In the genomic region with DNA sequence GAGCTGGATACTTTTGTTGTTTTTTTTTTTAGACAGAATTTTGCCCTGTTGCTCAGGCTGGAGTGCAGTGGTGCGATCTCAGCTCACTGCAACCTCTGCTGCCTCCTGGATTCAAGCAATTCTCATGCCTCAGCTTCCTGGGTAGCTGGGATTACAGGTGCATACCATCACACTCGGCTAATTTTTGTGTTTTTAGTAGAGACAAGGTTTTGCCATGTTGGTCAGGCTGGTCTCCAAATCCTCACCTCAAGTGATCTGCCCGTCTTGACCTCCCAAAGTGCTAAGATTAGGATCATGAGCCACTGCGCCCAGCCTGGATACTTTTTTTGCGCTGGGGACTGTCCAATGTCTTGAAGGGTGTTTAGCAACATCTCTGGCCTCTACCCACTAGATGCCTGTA, we compare ENCODE assay signal across 40 cellular contexts.
"Had no signal": no experiment of that assay in that cellular context is flagged by ENCODE, and none has a peak within 500 bp of the region (broad histone marks: within the 10 kb centered on the region; RNA-seq: fewer than 3 reads in every experiment).

No MANE protein-coding gene starts in this region.

- H3K27me3 Mint-ChIP-seq: activated naive CD8-positive, alpha-beta T cell treated with anti-CD3 and anti-CD28 coated beads, Interleukin-2, amount 50 U/mL, for 24 hours; brain had no signal

- H3K4me1 ChIP-seq: adrenal gland, ascending aorta, body of pancreas, breast epithelium had no signal

- H3K27me3 ChIP-seq: adrenal gland, ascending aorta, body of pancreas, brain microvascular endothelial cell, breast epithelium, cardiac muscle cell had no signal

- H3K4me3 Mint-ChIP-seq: activated naive CD4-positive, alpha-beta T cell treated with anti-CD3 and anti-CD28 coated beads for 36 hours; activated naive CD4-positive, alpha-beta T cell treated with anti-CD3 and anti-CD28 coated beads, Interleukin-2, amount 10 ng/mL, durations not matched to agents 7 days and 5 days; activated naive CD4-positive, alpha-beta T cell treated with anti-CD3 and anti-CD28 coated beads, Interleukin-2, amount 50 U/mL, for 24 hours; activated naive CD8-positive, alpha-beta T cell; activated naive CD8-positive, alpha-beta T cell treated with anti-CD3 and anti-CD28 coated beads for 36 hours; activated naive CD8-positive, alpha-beta T cell treated with anti-CD3 and anti-CD28 coated beads, Interleukin-2, amount 10 ng/mL, durations not matched to agents 7 days and 5 days; activated naive CD8-positive, alpha-beta T cell treated with anti-CD3 and anti-CD28 coated beads, Interleukin-2, amount 50 U/mL, for 24 hours; activated T-cell treated with anti-CD3 and anti-CD28 coated beads, Interleukin-2, amount 50 U/mL, for 24 hours; activated T-cell treated with anti-CD3 and anti-CD28 coated beads, Interleukin-2, amount 50 U/mL, for 4 hours; activated T-cell treated with anti-CD3 and anti-CD28 coated beads, Interleukin-2, amount 50 U/mL, for 72 hours; activated T-helper 1 cell treated with anti-CD3 and anti-CD28 coated beads, Interleukin-12 subunit alpha, Interleukin-12 subunit beta, Interleukin-2, Interleukin-4 antibody, amounts not matched to agents 30 ng/mL and 10 ng/mL and 1 ng/mL, durations not matched to agents 14 hours and 24 hours and 36 hours; activated T-helper 17 cell treated with anti-CD3 and anti-CD28 coated beads, Interleukin-2, amount 50 U/mL, for 72 hours; brain; central memory CD8-positive, alpha-beta T cell had no signal

- H3K36me3 Mint-ChIP-seq: activated naive CD4-positive, alpha-beta T cell treated with anti-CD3 and anti-CD28 coated beads, Interleukin-2, amount 10 ng/mL, durations not matched to agents 7 days and 5 days; activated naive CD8-positive, alpha-beta T cell treated with anti-CD3 and anti-CD28 coated beads for 36 hours; activated naive CD8-positive, alpha-beta T cell treated with anti-CD3 and anti-CD28 coated beads, Interleukin-2, amount 10 ng/mL, durations not matched to agents 7 days and 5 days; brain had no signal

- H3K27ac ChIP-seq: adrenal gland, ascending aorta, body of pancreas, brain microvascular endothelial cell, breast epithelium, cardiac muscle cell had no signal

- DNase-seq: activated effector memory CD4-positive, alpha-beta T cell treated with anti-CD3 and anti-CD28 coated beads, Interleukin-2, amount 50 U/mL, for 16 hours; activated effector memory CD4-positive, alpha-beta T cell treated with Interleukin-2 at 50 U/mL for 16 hours; activated gamma-delta T cell; activated gamma-delta T cell treated with Interleukin-2 at 50 U/mL for 16 hours; activated naive CD4-positive, alpha-beta T cell; activated naive CD4-positive, alpha-beta T cell treated with anti-CD3 and anti-CD28 coated beads for 36 hours; activated naive CD4-positive, alpha-beta T cell treated with anti-CD3 and anti-CD28 coated beads, Interleukin-2, amount 10 ng/mL, durations not matched to agents 7 days and 5 days; activated naive CD4-positive, alpha-beta T cell treated with anti-CD3 and anti-CD28 coated beads, Interleukin-2, amount 50 U/mL, for 16 hours; activated naive CD4-positive, alpha-beta T cell treated with Interleukin-2 at 50 U/mL for 16 hours; activated naive CD8-positive, alpha-beta T cell treated with anti-CD3 and anti-CD28 coated beads for 36 hours; activated naive CD8-positive, alpha-beta T cell treated with anti-CD3 and anti-CD28 coated beads, Interleukin-2, amount 10 ng/mL, durations not matched to agents 7 days and 5 days; activated naive CD8-positive, alpha-beta T cell treated with anti-CD3 and anti-CD28 coated beads, Interleukin-2, amount 50 U/mL, for 24 hours; activated T-cell treated with anti-CD3 and anti-CD28 coated beads, Interleukin-2, amount 50 U/mL, for 1 hour; activated T-cell treated with anti-CD3 and anti-CD28 coated beads, Interleukin-2, amount 50 U/mL, for 24 hours; activated T-cell treated with anti-CD3 and anti-CD28 coated beads, Interleukin-2, amount 50 U/mL, for 4 hours; activated T-cell treated with anti-CD3 and anti-CD28 coated beads, Interleukin-2, amount 50 U/mL, for 48 hours; activated T-cell treated with anti-CD3 and anti-CD28 coated beads, Interleukin-2, amount 50 U/mL, for 72 hours; adrenal gland; amniotic stem cell; amygdala; anterior cingulate cortex; aorta; body of pancreas; brain microvascular endothelial cell; caudate nucleus; central memory CD4-positive, alpha-beta T cell; cerebellar nuclear complex had no signal

- H3K36me3 ChIP-seq: adrenal gland, ascending aorta, brain microvascular endothelial cell, breast epithelium, cardiac muscle cell had no signal

- FAIRE-seq: astrocyte, bronchial epithelial cell had no signal

- H3K4me3 ChIP-seq: adrenal gland, ascending aorta, body of pancreas, breast epithelium, cardiac muscle cell had no signal

- H3K9me3 ChIP-seq: adrenal gland, ascending aorta, body of pancreas had no signal

- H3K9me3 Mint-ChIP-seq: activated T-helper 17 cell treated with anti-CD3 and anti-CD28 coated beads, Interleukin-2, amount 50 U/mL, for 72 hours; central memory CD8-positive, alpha-beta T cell had no signal

- H3K27ac Mint-ChIP-seq: activated naive CD4-positive, alpha-beta T cell treated with anti-CD3 and anti-CD28 coated beads for 36 hours; activated naive CD4-positive, alpha-beta T cell treated with anti-CD3 and anti-CD28 coated beads, Interleukin-2, amount 10 ng/mL, durations not matched to agents 7 days and 5 days; activated naive CD4-positive, alpha-beta T cell treated with anti-CD3 and anti-CD28 coated beads, Interleukin-2, amount 50 U/mL, for 24 hours; activated naive CD8-positive, alpha-beta T cell; activated naive CD8-positive, alpha-beta T cell treated with anti-CD3 and anti-CD28 coated beads for 36 hours; activated naive CD8-positive, alpha-beta T cell treated with anti-CD3 and anti-CD28 coated beads, Interleukin-2, amount 10 ng/mL, durations not matched to agents 7 days and 5 days; activated naive CD8-positive, alpha-beta T cell treated with anti-CD3 and anti-CD28 coated beads, Interleukin-2, amount 50 U/mL, for 24 hours; activated T-cell treated with anti-CD3 and anti-CD28 coated beads, Interleukin-2, amount 50 U/mL, for 24 hours; activated T-cell treated with anti-CD3 and anti-CD28 coated beads, Interleukin-2, amount 50 U/mL, for 72 hours; activated T-helper 1 cell treated with anti-CD3 and anti-CD28 coated beads, Interleukin-12 subunit alpha, Interleukin-12 subunit beta, Interleukin-2, Interleukin-4 antibody, amounts not matched to agents 30 ng/mL and 10 ng/mL and 1 ng/mL, durations not matched to agents 14 hours and 24 hours and 36 hours; activated T-helper 17 cell treated with anti-CD3 and anti-CD28 coated beads, Interleukin-2, amount 50 U/mL, for 72 hours; activated T-helper 2 cell treated with anti-CD3 and anti-CD28 coated beads, Interferon-gamma antibody, Interleukin-2, Interleukin-4, amounts not matched to agents 10 μg/mL and 5 μg/mL and 100 μg/mL, durations not matched to agents 14 hours and 24 hours and 36 hours; brain had no signal

- ATAC-seq: activated naive CD4-positive, alpha-beta T cell treated with anti-CD3 and anti-CD28 coated beads, Interleukin-2, amount 50 U/mL, for 72 hours; activated naive CD8-positive, alpha-beta T cell treated with anti-CD3 and anti-CD28 coated beads, Interleukin-2, amount 50 U/mL, for 24 hours; activated T-cell treated with anti-CD3 and anti-CD28 coated beads, Interleukin-2, amount 50 U/mL, for 4 hours; activated T-cell treated with anti-CD3 and anti-CD28 coated beads, Interleukin-2, amount 50 U/mL, for 72 hours; activated T-helper 17 cell treated with anti-CD3 and anti-CD28 coated beads, Interleukin-2, amount 50 U/mL, for 72 hours; body of pancreas had no signal

- H3K4me1 Mint-ChIP-seq: activated naive CD4-positive, alpha-beta T cell treated with anti-CD3 and anti-CD28 coated beads, Interleukin-2, amount 10 ng/mL, durations not matched to agents 7 days and 5 days; activated naive CD4-positive, alpha-beta T cell treated with anti-CD3 and anti-CD28 coated beads, Interleukin-2, amount 50 U/mL, for 24 hours; activated naive CD8-positive, alpha-beta T cell treated with anti-CD3 and anti-CD28 coated beads for 36 hours; activated naive CD8-positive, alpha-beta T cell treated with anti-CD3 and anti-CD28 coated beads, Interleukin-2, amount 10 ng/mL, durations not matched to agents 7 days and 5 days; activated naive CD8-positive, alpha-beta T cell treated with anti-CD3 and anti-CD28 coated beads, Interleukin-2, amount 50 U/mL, for 24 hours; activated T-helper 17 cell treated with anti-CD3 and anti-CD28 coated beads, Interleukin-2, amount 50 U/mL, for 72 hours; central memory CD8-positive, alpha-beta T cell had no signal
